ENCODE assay signal across 1 cellular context in genomic region chr1:185063719-185064118, GRCh38.
TF ChIP-seq lines count a peak whose summit lies in the region.

No MANE protein-coding gene starts in this region.

TF ChIP-seq in HEK293, 187 proteins besides CTCF, POLR2A, EP300 and RAD21 (continued from another document):
- no peak for TF ChIP-seq ZBTB44 (tag by site-specific recombination; IDR thresholded peaks at IDR 0.05)
